8 cellular contexts compared by ENCODE assay signal in the genomic region with DNA sequence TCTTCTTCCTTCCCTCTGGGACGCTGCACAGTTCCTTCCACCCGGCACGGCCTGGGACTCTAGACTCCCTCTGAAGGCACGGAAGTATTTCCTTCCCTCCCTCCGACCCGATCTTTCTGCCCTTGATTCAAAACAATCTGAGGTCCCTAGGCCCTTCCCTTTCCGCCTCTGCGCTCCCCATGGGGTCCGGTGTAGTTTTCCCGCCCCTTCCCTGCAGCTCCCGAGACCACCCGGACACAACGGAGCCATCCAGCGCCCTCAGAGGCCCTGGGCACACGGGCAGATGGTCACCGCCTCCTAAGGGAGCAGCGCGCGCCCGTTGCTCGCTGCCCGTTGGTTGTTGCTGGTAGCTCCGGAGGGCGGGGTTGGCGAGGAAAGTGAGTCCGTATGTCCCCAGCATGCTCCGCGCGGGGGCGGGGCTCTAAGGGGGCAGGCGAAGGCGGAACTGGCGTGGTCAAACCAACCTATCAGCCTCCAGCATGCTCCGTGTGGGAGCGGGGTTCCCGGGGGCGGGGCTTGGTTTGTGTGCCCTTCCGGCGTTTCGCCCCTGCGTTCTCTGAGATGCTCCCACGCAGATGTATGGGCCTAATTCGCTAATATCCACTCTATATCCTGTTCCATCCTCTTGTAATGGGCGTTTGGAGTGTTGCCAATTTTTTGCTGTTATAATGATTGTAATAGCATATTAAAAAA. TPM values are rescaled to one million over a fixed set of nuclear protein-coding genes. Genes with fewer than 3 reads are reported as not detected.
DNase-seq lines count a peak whose midpoint lies in the region; ATAC-seq and TF ChIP-seq lines count a peak whose summit lies in the region.

No MANE protein-coding gene starts in this region.

- no CpG with 5 or more reads among the region's 44 CpGs for WGBS in H9 (ENCODE audit: extremely low coverage, insufficient read length, low lambda C conversion rate)

- H3K27me3 ChIP-seq in H9 (ENCODE audit: insufficient read depth, low read length): no peaks in the 10 kb centered on the region

- no peaks in the 10 kb centered on the region for H3K79me1 ChIP-seq in H9 (ENCODE audit: insufficient read depth, low read depth, low read length, poor library complexity, severe bottlenecking)

- H2AFZ ChIP-seq in H9 (ENCODE audit: low read length): no peak overlapping the region

- H2BK15ac ChIP-seq in H9 (ENCODE audit: low read depth, low read length): no peak overlapping the region

- TF ChIP-seq CTCF in H9 (conservative IDR thresholded peaks at IDR 0.05): no peak
- TF ChIP-seq CTCF in nephron (IDR thresholded peaks at IDR 0.05; ENCODE audit: unreplicated experiment in 3 of 3): no peak

- H3K27ac Mint-ChIP-seq in H9 (peak overlapping the region; percentile 98 to 99 (median 99)), nephron (peak overlapping the region; percentile 95 to 98 (median 98))

- H3K9me3 Mint-ChIP-seq in H9 (peaks cover 5 to 16% of the 10 kb centered on the region in 2 experiments; a peak in 3 of 5 replicates), nephron (no peaks in the 10 kb centered on the region)

- peak overlapping the region; percentile 72 for H3K9ac ChIP-seq in H9 (ENCODE audit: extremely low read depth, insufficient read length, low read length)

- no peak overlapping the region for H2BK12ac ChIP-seq in H9 (ENCODE audit: insufficient read length, low read depth, low read length)

- no peak overlapping the region for H2AK5ac ChIP-seq in H9 (ENCODE audit: insufficient read length, low read length)

- no peak overlapping the region for H3T11ph ChIP-seq in H9 (ENCODE audit: low read length)

- H3K4me2 ChIP-seq in H9 (ENCODE audit: insufficient read depth, insufficient read length, low read length): peak overlapping the region; percentile 84

- H3K4ac ChIP-seq in H9 (ENCODE audit: low read depth, low read length): no peak overlapping the region

- H3K9me3 ChIP-seq in H9 (ENCODE audit: control insufficient read depth, low read depth, low read length): no peaks in the 10 kb centered on the region

- peaks cover 7% of the 10 kb centered on the region for H3K23me2 ChIP-seq in H9 (ENCODE audit: insufficient read length, low read depth, low read length, poor library complexity, severe bottlenecking)

- H4K91ac ChIP-seq in H9 (ENCODE audit: insufficient read length, low read depth, low read length): no peak overlapping the region

- no peak overlapping the region for H3K56ac ChIP-seq in H9 (ENCODE audit: insufficient read length, low read depth, low read length)

- peak; percentile 100 for ATAC-seq in stimulated activated naive CD8-positive, alpha-beta T cell treated with anti-CD3 and anti-CD28 coated beads, Interleukin-15, Interleukin-2, amounts not matched to agents 100 U/mL and 50 U/mL, for 24 hours

- H3K79me2 ChIP-seq in H9 (ENCODE audit: insufficient read depth, low read length): no peaks in the 10 kb centered on the region

- 0 out of 2 replicates have a peak, but pooled peaks cover 3% of the 10 kb centered on the region for H3K4me1 ChIP-seq in H9 (ENCODE audit: insufficient read depth, low read length)

- H3K18ac ChIP-seq in H9 (ENCODE audit: insufficient read length, low read depth, low read length): peak overlapping the region; percentile 28

- DNase-seq in ELR (ENCODE audit: low read depth) (peak; percentile 100), H9 (peak; percentile 100), M059J (ENCODE audit: low read depth) (peak; percentile 97), activated gamma-delta T cell (lab: John Stamatoyannopoulos, UW) (peak; percentile 94), fibroblast of the conjunctiva (ENCODE audit: low read depth) (peak; percentile 98)
- peak; percentile 100 for DNase-seq in stimulated activated naive CD8-positive, alpha-beta T cell treated with anti-CD3 and anti-CD28 coated beads, Interleukin-15, Interleukin-2, amounts not matched to agents 100 U/mL and 50 U/mL, for 24 hours

- H3K4me1 Mint-ChIP-seq in H9: peaks cover 26 to 31% of the 10 kb centered on the region in 2 experiments
- peaks cover 56% of the 10 kb centered on the region for H3K4me1 Mint-ChIP-seq in nephron

- peak; percentile 96 for TF ChIP-seq POLR2A in Raji (IDR thresholded peaks at IDR 0.05; ENCODE audit: insufficient read depth, low read depth, low read length)

- no peak overlapping the region for H2BK20ac ChIP-seq in H9 (ENCODE audit: low read depth, low read length, poor library complexity, severe bottlenecking)

- H3K27ac ChIP-seq in H9 (ENCODE audit: insufficient read length, low read depth, low read length): peak overlapping the region; percentile 77

- H4K8ac ChIP-seq in H9 (replicated peaks; ENCODE audit: insufficient read length, low read depth, low read length): no peak overlapping the region

- no peaks in the 10 kb centered on the region for H4K20me1 ChIP-seq in H9 (ENCODE audit: control insufficient read depth, insufficient read depth, insufficient read length)

- no peak overlapping the region for H3K23ac ChIP-seq in H9 (ENCODE audit: insufficient read length, low read depth, low read length)

- H3K27me3 Mint-ChIP-seq in H9 (ENCODE audit: low read depth) (no peaks in the 10 kb centered on the region), nephron (ENCODE audit: low read depth) (peaks cover 3% of the 10 kb centered on the region)

- H2BK120ac ChIP-seq in H9 (ENCODE audit: low read depth, low read length, poor library complexity, severe bottlenecking): no peak overlapping the region

- H3K14ac ChIP-seq in H9 (ENCODE audit: insufficient read depth, low read length): peak overlapping the region; percentile 55

- no peak overlapping the region for H4K5ac ChIP-seq in H9 (ENCODE audit: insufficient read length, low read depth, low read length)

- H3K4me3 Mint-ChIP-seq in H9 (peak overlapping the region; percentile 79 to 89), nephron (peak overlapping the region; percentile 87 to 92 (median 89))

- H2BK5ac ChIP-seq in H9 (ENCODE audit: insufficient read length, low read length): no peak overlapping the region

- H3K36me3 Mint-ChIP-seq in H9 (ENCODE audit: insufficient read depth in 1 of 3, low read depth in 3 of 3): peaks cover 2 to 22% (median 16%) of the 10 kb centered on the region in 3 experiments
- H3K36me3 Mint-ChIP-seq in nephron (ENCODE audit: low read depth): peaks cover 13% of the 10 kb centered on the region

RNA-seq across cellular contexts. Expression of gene MIF, which starts 19.6 kb away (rescaled TPM):
- total RNA-seq in H9 (2021): 1,068 and 1,091 TPM in 2 replicates
- total RNA-seq in M059J (2014; rRNA removed; shearing (Covaris generic)): 313 and 368 TPM in 2 replicates

RNA-seq across cellular contexts. Expression of gene GSTT2B, which starts 47.2 kb away (rescaled TPM):
- total RNA-seq in H9 (2021): 4.5 and 4.7 TPM in 2 replicates
- total RNA-seq in M059J (2014; rRNA removed; shearing (Covaris generic)): 6.2 and 10.1 TPM in 2 replicates

RNA-seq across cellular contexts. Expression of gene DDTL, which starts 52.9 kb away (rescaled TPM):
- total RNA-seq in H9 (2021): not detected in 2 replicates
- total RNA-seq in M059J (2014; rRNA removed; shearing (Covaris generic)): 3.7 and 4.1 TPM in 2 replicates

RNA-seq across cellular contexts. Expression of gene SLC2A11, which starts 56.1 kb away (rescaled TPM):
- total RNA-seq in H9 (2021): 12.1 and 15.0 TPM in 2 replicates
- total RNA-seq in M059J (2014; rRNA removed; shearing (Covaris generic)): 9.5 and 16.4 TPM in 2 replicates

Comparison
In these comparisons a context has a peak if more than half of its experiments do, and no peak if none do; other contexts are left out.
1. Peak in every context shown above with its lines: DNase-seq, ATAC-seq and H3K27ac ChIP-seq.